ENCODE assay signal across 8 cellular contexts in the genomic region with DNA sequence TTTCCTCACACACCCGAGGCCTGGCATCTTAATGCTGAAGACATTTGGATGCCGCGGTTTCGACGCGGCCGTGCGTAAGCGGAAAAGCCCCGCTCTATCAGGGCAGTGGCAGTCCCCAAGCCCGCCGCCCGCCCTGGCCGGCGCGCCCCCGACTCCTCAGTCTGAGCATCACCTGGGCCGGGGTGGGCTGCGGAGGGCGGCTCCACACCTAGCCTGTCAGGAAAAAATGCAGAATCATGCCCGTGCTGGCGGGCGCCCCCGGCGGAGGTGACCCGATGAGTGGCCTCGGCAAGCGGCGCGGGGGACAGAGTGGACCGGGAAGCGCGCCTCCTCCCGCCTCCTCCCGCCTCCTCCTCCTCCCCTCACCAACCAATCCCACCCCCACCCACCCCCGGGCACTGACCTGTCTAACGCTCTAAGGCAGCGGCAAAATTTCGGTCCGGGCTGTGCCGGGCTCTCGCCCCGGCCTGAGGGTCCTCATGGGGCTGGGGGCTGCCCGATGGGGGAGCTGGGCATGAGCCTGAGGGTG. TPM values are rescaled to one million over a fixed set of nuclear protein-coding genes. Genes with fewer than 3 reads are reported as not detected.
DNase-seq lines count a peak whose midpoint lies in the region; ATAC-seq and TF ChIP-seq lines count a peak whose summit lies in the region.

No MANE protein-coding gene starts in this region.

- no peak for TF ChIP-seq CTCF in BE2C (IDR thresholded peaks at IDR 0.05; ENCODE audit: low read depth, low read length)
- no peak for TF ChIP-seq CTCF in GM20000 (IDR thresholded peaks at IDR 0.05; ENCODE audit: extremely low read depth, missing control alignments)
- TF ChIP-seq CTCF in mesothelial cell of epicardium (IDR thresholded peaks at IDR 0.05; ENCODE audit: unreplicated experiment) = no peak
- TF ChIP-seq CTCF in uterus (IDR thresholded peaks at IDR 0.05) = no peak

- TF ChIP-seq POLR2A in uterus (IDR thresholded peaks at IDR 0.05) = no peak

- H3K4me1 Mint-ChIP-seq in mesothelial cell of epicardium = peaks cover 3% of the 10 kb centered on the region

- H3K9me3 ChIP-seq in BE2C (no peaks in the 10 kb centered on the region), duodenal mucosa (ENCODE audit: control insufficient read depth in 1 of 2, low read length in 2 of 2) (no peaks in the 10 kb centered on the region), uterus (no peaks in the 10 kb centered on the region)

- no peaks in the 10 kb centered on the region for H3K9me3 Mint-ChIP-seq in mesothelial cell of epicardium

- H3K27ac ChIP-seq in duodenal mucosa (ENCODE audit: low read depth, low read length) = no peak overlapping the region
- no peak overlapping the region for H3K27ac ChIP-seq in uterus

- H3K9ac ChIP-seq in duodenal mucosa (ENCODE audit: low read depth in 1 of 2, low read length in 2 of 2) = no peak overlapping the region

- peaks cover 82% of the 10 kb centered on the region for H3K27me3 Mint-ChIP-seq in mesothelial cell of epicardium (ENCODE audit: low read depth)

- H3K36me3 ChIP-seq in BE2C (peaks cover 3% of the 10 kb centered on the region; the same call in 1 of the 2 replicates), duodenal mucosa (ENCODE audit: control insufficient read depth in 1 of 2, insufficient read depth in 2 of 2, low read length in 2 of 2) (no peaks in the 10 kb centered on the region), uterus (no peaks in the 10 kb centered on the region)

- H3K27me3 ChIP-seq in BE2C (no peaks in the 10 kb centered on the region), duodenal mucosa (ENCODE audit: control insufficient read depth in 1 of 2, insufficient read depth in 2 of 2, low read length in 2 of 2) (peaks cover 46 to 57% of the 10 kb centered on the region in 2 donors), uterus (peaks cover 0 to 9% of the 10 kb centered on the region in 2 donors)

- intact Hi-C loops in uterus (cut with DNase I; ENCODE audit: low total_unique reads) = no loop called here

- peak overlapping the region; percentile 76 for H3K4me3 ChIP-seq in BE2C (ENCODE audit: low read depth, low read length)
- H3K4me3 ChIP-seq in duodenal mucosa (ENCODE audit: low read depth in 1 of 2, low read length in 2 of 2) = peak overlapping the region; percentile 35 to 57
- H3K4me3 ChIP-seq in uterus = peak overlapping the region; percentile 37 to 42

- peak; percentile 52 for DNase-seq in BE2C
- DNase-seq in GM20000 (ENCODE audit: low spot score) = peak; percentile 48
- DNase-seq in SK-N-DZ (ENCODE audit: low spot score) = peak; percentile 60
- no peak for DNase-seq in mesothelial cell of epicardium (ENCODE audit: low spot score in 2 of 2, unreplicated experiment in 2 of 2)
- DNase-seq in uterus = no peak
- no peak for DNase-seq in DMS153 treated with DMSO at 0.1 percent for 48 hours (lab: John Stamatoyannopoulos, UW; ENCODE audit: unreplicated experiment)

- H3K4me3 Mint-ChIP-seq in mesothelial cell of epicardium = peak overlapping the region; percentile 56

- H3K4me1 ChIP-seq in BE2C (no peaks in the 10 kb centered on the region; the same call in 1 of the 2 replicates), duodenal mucosa (ENCODE audit: control insufficient read depth in 1 of 2, insufficient read depth in 2 of 2, low read length in 2 of 2) (peaks cover 4 to 8% of the 10 kb centered on the region in 2 donors), uterus (no peaks in the 10 kb centered on the region)

- ATAC-seq in GM19397 (IDR thresholded peaks at IDR 0.05; ENCODE audit: unreplicated experiment) = no peak

- no peaks in the 10 kb centered on the region for H3K36me3 Mint-ChIP-seq in mesothelial cell of epicardium

- H3K27ac Mint-ChIP-seq in mesothelial cell of epicardium = no peak overlapping the region

RNA-seq across cellular contexts. Expression of gene B4GALNT1, which starts 0.6 kb away (rescaled TPM):
- 17.6 TPM for polyA plus RNA-seq in BE2C (2012; ENCODE audit: insufficient read depth, insufficient read length, low read depth)
- 47.9 and 73.7 TPM in 2 replicates for polyA plus RNA-seq in SK-N-DZ (2014; cell fraction: cytosol; rRNA removed)
- 154 and 191 TPM in 2 replicates for polyA plus RNA-seq in SK-N-DZ (2014; cell fraction: nucleus; rRNA removed)
- total RNA-seq in mesothelial cell of epicardium (0.34 to 0.78 TPM (median 0.35 TPM) in 3 replicates), uterus (10 to 100 TPM in 1 of 4 donors, 1 to 10 TPM in 3; 2.9 to 14.1 (median 3.9) TPM)

RNA-seq across cellular contexts. Expression of gene ARHGEF25, which starts 21.2 kb away (rescaled TPM):
- 18.5 TPM for polyA plus RNA-seq in BE2C (2012; ENCODE audit: insufficient read depth, insufficient read length, low read depth)
- 51.9 and 69.7 TPM in 2 replicates for polyA plus RNA-seq in SK-N-DZ (2014; cell fraction: cytosol; rRNA removed)
- 189 and 482 TPM in 2 replicates for polyA plus RNA-seq in SK-N-DZ (2014; cell fraction: nucleus; rRNA removed)
- total RNA-seq in mesothelial cell of epicardium (60.4 to 65.0 TPM (median 62.4 TPM) in 3 replicates), uterus (100 to 1,000 TPM in 1 of 4 donors, 10 to 100 TPM in 3; 52.9 to 205 (median 85.6) TPM)

RNA-seq across cellular contexts. Expression of gene DTX3, which starts 27.8 kb away (rescaled TPM):
- 178 TPM for polyA plus RNA-seq in BE2C (2012; ENCODE audit: insufficient read depth, insufficient read length, low read depth)
- 52.8 and 68.0 TPM in 2 replicates for polyA plus RNA-seq in SK-N-DZ (2014; cell fraction: cytosol; rRNA removed)
- 222 and 224 TPM in 2 replicates for polyA plus RNA-seq in SK-N-DZ (2014; cell fraction: nucleus; rRNA removed)
- total RNA-seq in mesothelial cell of epicardium (88.3 to 93.6 TPM (median 90.0 TPM) in 3 replicates), uterus (10 to 100 TPM; 17.6 to 82.5 (median 40.9) TPM)

RNA-seq across cellular contexts. Expression of gene PIP4K2C, which starts 41.4 kb away (rescaled TPM):
- 37.0 TPM for polyA plus RNA-seq in BE2C (2012; ENCODE audit: insufficient read depth, insufficient read length, low read depth)
- polyA plus RNA-seq in SK-N-DZ (2014; cell fraction: cytosol; rRNA removed) = 21.4 and 26.5 TPM in 2 replicates
- polyA plus RNA-seq in SK-N-DZ (2014; cell fraction: nucleus; rRNA removed) = 19.3 and 24.9 TPM in 2 replicates
- total RNA-seq in mesothelial cell of epicardium (23.4 to 24.2 TPM (median 23.7 TPM) in 3 replicates), uterus (10 to 100 TPM in 3 of 4 donors, 1 to 10 TPM in 1; 2.6 to 29.3 (median 18.8) TPM)

Comparison
In these comparisons a context has a peak if more than half of its experiments do, and no peak if none do; other contexts are left out.
1. DNase-seq: peak in BE2C (single experiment), GM20000 (single experiment) and SK-N-DZ (single experiment); none in mesothelial cell of epicardium (0 of 2), uterus (0 of 2) and DMS153 treated with DMSO at 0.1 percent for 48 hours (single experiment).
2. Peak in every context shown above with its lines, with median percentiles within 50 percentile points of each other: H3K4me3 ChIP-seq.